20 cellular contexts compared by ENCODE assay signal in the genomic region with DNA sequence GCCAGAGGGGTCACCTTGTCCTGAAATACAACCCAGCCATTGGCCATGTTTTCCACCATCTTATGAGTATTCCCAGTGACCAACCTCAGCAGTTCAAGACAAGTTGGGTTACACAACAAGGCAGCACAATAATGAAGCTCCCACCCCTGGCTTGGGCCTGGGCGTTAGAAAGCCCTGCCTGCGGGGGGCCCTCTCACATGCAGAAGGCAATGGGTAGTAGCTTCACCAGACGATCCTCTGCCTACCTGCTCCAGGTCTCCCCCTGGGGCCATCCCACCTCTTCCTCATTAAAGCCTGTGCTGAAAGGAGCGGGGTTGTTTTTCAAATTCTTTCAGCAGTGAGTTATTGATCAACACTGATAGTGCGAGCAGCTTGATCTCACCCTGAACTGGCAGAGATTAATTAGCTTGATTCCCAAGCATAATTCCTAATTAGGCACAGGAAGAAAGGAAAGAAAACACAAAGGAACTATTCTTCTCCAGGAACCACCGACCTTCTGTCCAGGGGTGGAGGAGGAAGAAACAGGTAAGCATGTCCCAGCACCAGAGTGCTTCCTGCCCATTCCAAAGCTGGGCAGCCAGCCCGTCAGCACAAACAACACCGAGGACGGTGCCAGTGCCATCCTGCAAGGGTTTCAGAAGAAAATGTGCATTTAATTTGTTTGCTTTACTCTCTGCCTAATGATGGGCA.
DNase-seq lines count a peak whose midpoint lies in the region; ATAC-seq, FAIRE-seq and TF ChIP-seq lines count a peak whose summit lies in the region.
"Had no signal": no experiment of that assay in that cellular context is flagged by ENCODE, and none has a peak within 500 bp of the region (broad histone marks: within the 10 kb centered on the region; RNA-seq: fewer than 3 reads in every experiment).

No MANE protein-coding gene starts in this region.

- no peaks in the 10 kb centered on the region for H3K27me3 Mint-ChIP-seq in activated B cell treated with CpG ODN at 0.5 μM for 24 hours
- H3K27me3 Mint-ChIP-seq in activated T-helper 1 cell treated with anti-CD3 and anti-CD28 coated beads, Interleukin-12 subunit alpha, Interleukin-12 subunit beta, Interleukin-2, Interleukin-4 antibody, amounts not matched to agents 30 ng/mL and 10 ng/mL and 1 ng/mL, durations not matched to agents 14 hours and 24 hours and 36 hours (ENCODE audit: insufficient read depth) = no peaks in the 10 kb centered on the region
- H3K27me3 Mint-ChIP-seq: activated CD4-positive, alpha-beta memory T cell treated with anti-CD3 and anti-CD28 coated beads, Interleukin-2, amount 10 ng/mL, durations not matched to agents 7 days and 5 days; activated naive CD8-positive, alpha-beta T cell treated with anti-CD3 and anti-CD28 coated beads, Interleukin-2, amount 50 U/mL, for 24 hours had no signal

- H3K4me3 ChIP-seq in HepG2 (replicated peaks in 1 of 3; ENCODE audit: insufficient read depth in 1 of 3, low read depth in 2 of 3, low read length in 3 of 3) = no peak overlapping the region
- no peak overlapping the region for H3K4me3 ChIP-seq in right lobe of liver
- no peak overlapping the region for H3K4me3 ChIP-seq in mucosa of descending colon
- H3K4me3 ChIP-seq: K562 had no signal

- no peak overlapping the region for H3K4me3 Mint-ChIP-seq in activated B cell treated with CpG ODN at 0.5 μM for 24 hours
- H3K4me3 Mint-ChIP-seq in activated T-helper 1 cell treated with anti-CD3 and anti-CD28 coated beads, Interleukin-12 subunit alpha, Interleukin-12 subunit beta, Interleukin-2, Interleukin-4 antibody, amounts not matched to agents 30 ng/mL and 10 ng/mL and 1 ng/mL, durations not matched to agents 14 hours and 24 hours and 36 hours = no peak overlapping the region
- H3K4me3 Mint-ChIP-seq: activated CD4-positive, alpha-beta memory T cell treated with anti-CD3 and anti-CD28 coated beads, Interleukin-2, amount 10 ng/mL, durations not matched to agents 7 days and 5 days; activated naive CD8-positive, alpha-beta T cell treated with anti-CD3 and anti-CD28 coated beads, Interleukin-2, amount 50 U/mL, for 24 hours had no signal

- H3K4me1 ChIP-seq in HepG2 (ENCODE audit: insufficient read depth, low read length) = no peaks in the 10 kb centered on the region
- no peaks in the 10 kb centered on the region for H3K4me1 ChIP-seq in right lobe of liver
- H3K4me1 ChIP-seq in mucosa of descending colon (ENCODE audit: low read depth) = no peaks in the 10 kb centered on the region

- H3K27ac ChIP-seq in HepG2 (ENCODE audit: extremely low read length, insufficient read depth, low read length) = no peak overlapping the region
- H3K27ac ChIP-seq in right lobe of liver = no peak overlapping the region
- H3K27ac ChIP-seq: parathyroid adenoma had no signal

- H3K27ac Mint-ChIP-seq in activated B cell treated with CpG ODN at 0.5 μM for 24 hours = peak overlapping the region; percentile 99
- no peak overlapping the region for H3K27ac Mint-ChIP-seq in activated T-helper 1 cell treated with anti-CD3 and anti-CD28 coated beads, Interleukin-12 subunit alpha, Interleukin-12 subunit beta, Interleukin-2, Interleukin-4 antibody, amounts not matched to agents 30 ng/mL and 10 ng/mL and 1 ng/mL, durations not matched to agents 14 hours and 24 hours and 36 hours
- H3K27ac Mint-ChIP-seq: activated CD4-positive, alpha-beta memory T cell treated with anti-CD3 and anti-CD28 coated beads, Interleukin-2, amount 10 ng/mL, durations not matched to agents 7 days and 5 days; activated naive CD8-positive, alpha-beta T cell treated with anti-CD3 and anti-CD28 coated beads, Interleukin-2, amount 50 U/mL, for 24 hours had no signal

- H3K4me2 ChIP-seq in HepG2 (ENCODE audit: low read depth, low read length) = no peak overlapping the region

- no peak overlapping the region for H2AFZ ChIP-seq in HepG2 (ENCODE audit: low read length)
- H2AFZ ChIP-seq: parathyroid adenoma had no signal

- CTCF ChIA-PET in HepG2 (lab: Yijun Ruan, JAX; ENCODE audit: low intra/inter-chr PET ratio, low total read pairs) (no interaction called here), activated B cell treated with CpG ODN at 0.5 μM for 24 hours (lab: Charles Lee) (interaction anchor here (1.4 kb wide), 2 partner anchors 150 to 805 kb away, joined by 4 read pairs; no protein-coding TSS in a partner anchor)

- no peak for FAIRE-seq in HepG2 (lab: Jason Lieb, UNC)
- FAIRE-seq: GM12892, islet of Langerhans, K562 had no signal

- TF ChIP-seq RAD21 in HepG2 (CRISPR knock-in tag; IDR thresholded peaks at IDR 0.05) = no peak

- H3K9me3 ChIP-seq in HepG2 (ENCODE audit: low read length) (no peaks in the 10 kb centered on the region), right lobe of liver (no peaks in the 10 kb centered on the region), mucosa of descending colon (no peaks in the 10 kb centered on the region)

- TF ChIP-seq CTCF in HepG2 (CRISPR knock-in tag; IDR thresholded peaks at IDR 0.05) = no peak
- TF ChIP-seq CTCF in right lobe of liver (IDR thresholded peaks at IDR 0.05) = no peak
- no peak for TF ChIP-seq CTCF in activated B cell treated with CpG ODN at 0.5 μM for 24 hours (IDR thresholded peaks at IDR 0.05)
- no peak for TF ChIP-seq CTCF in mucosa of descending colon (IDR thresholded peaks at IDR 0.05)

- POLR2A ChIA-PET in HepG2 (lab: Yijun Ruan, JAX) (interaction anchor here (1.2 kb wide), 1 partner anchor 11 kb away, joined by 3 read pairs; no protein-coding TSS in a partner anchor), activated B cell treated with CpG ODN at 0.5 μM for 24 hours (lab: Charles Lee) (interaction anchor here (1.7 to 14.0 kb wide), 2 partner anchors 9 to 11 kb away, joined by 4 to 387 read pairs; no protein-coding TSS in a partner anchor)

- peaks cover 52% of the 10 kb centered on the region for H3K4me1 Mint-ChIP-seq in activated B cell treated with CpG ODN at 0.5 μM for 24 hours
- peaks cover 11% of the 10 kb centered on the region for H3K4me1 Mint-ChIP-seq in activated T-helper 1 cell treated with anti-CD3 and anti-CD28 coated beads, Interleukin-12 subunit alpha, Interleukin-12 subunit beta, Interleukin-2, Interleukin-4 antibody, amounts not matched to agents 30 ng/mL and 10 ng/mL and 1 ng/mL, durations not matched to agents 14 hours and 24 hours and 36 hours (ENCODE audit: low read depth)

- no peak for DNase-seq in HepG2 (ENCODE audit: low spot score)
- no peak for DNase-seq in right lobe of liver
- no peak for DNase-seq in activated B cell treated with CpG ODN at 0.5 μM for 24 hours
- DNase-seq in mucosa of descending colon = peak in 2 of 3 donors; percentile 58 to 63
- no peak for DNase-seq in HK-2 (ENCODE audit: unreplicated experiment)
- no peak for DNase-seq in GDM1 (lab: John Stamatoyannopoulos, UW)
- no peak for DNase-seq in NCI-H1105 treated with DMSO at 0.1 percent for 48 hours (lab: John Stamatoyannopoulos, UW)
- DNase-seq in activated T-helper 1 cell treated with anti-CD3 and anti-CD28 coated beads, Interleukin-12 subunit alpha, Interleukin-12 subunit beta, Interleukin-2, Interleukin-4 antibody, amounts not matched to agents 30 ng/mL and 10 ng/mL and 1 ng/mL, durations not matched to agents 14 hours and 24 hours and 36 hours (ENCODE audit: low spot score) = no peak
- DNase-seq: activated CD4-positive, alpha-beta memory T cell treated with anti-CD3 and anti-CD28 coated beads, Interleukin-2, amount 10 ng/mL, durations not matched to agents 7 days and 5 days; activated naive CD8-positive, alpha-beta T cell treated with anti-CD3 and anti-CD28 coated beads, Interleukin-2, amount 50 U/mL, for 24 hours; effector CD4-positive, alpha-beta T cell; NCI-H1048; NCI-H2227 treated with DMSO at 0.1 percent for 48 hours; stimulated activated CD4-positive, alpha-beta T cell treated with anti-CD3 and anti-CD28 coated beads, Interleukin-2, amount 100 ng/mL, for 48 hours; substantia nigra had no signal

- 77% methylated on average over 6 of the region's 9 CpGs for WGBS in HepG2 (ENCODE audit: low lambda C conversion rate)
- 66% methylated on average over 3 of the region's 9 CpGs for WGBS in right lobe of liver (ENCODE audit: insufficient coverage, low coverage, low lambda C conversion rate, missing lambda C conversion rate)

- intact Hi-C loops in HepG2 (cut with micrococcal nuclease; ENCODE audit: unreplicated experiment) (no loop called here), right lobe of liver (cut with DNase I) (no loop called here), activated B cell treated with CpG ODN at 0.5 μM for 24 hours (cut with micrococcal nuclease) (no loop called here), mucosa of descending colon (cut with DNase I, micrococcal nuclease) (no loop called here)
- intact Hi-C loops in activated T-helper 1 cell treated with anti-CD3 and anti-CD28 coated beads, Interleukin-12 subunit alpha, Interleukin-12 subunit beta, Interleukin-2, Interleukin-4 antibody, amounts not matched to agents 30 ng/mL and 10 ng/mL and 1 ng/mL, durations not matched to agents 14 hours and 24 hours and 36 hours (cut with micrococcal nuclease) = no loop called here

- H3K9ac ChIP-seq in HepG2 (ENCODE audit: insufficient read depth, low read depth, low read length) = no peak overlapping the region
- H3K9ac ChIP-seq: parathyroid adenoma had no signal

- H3K36me3 ChIP-seq in HepG2 (replicated peaks in 1 of 2; ENCODE audit: control insufficient read depth in 1 of 2, insufficient read depth in 2 of 2, low read length in 2 of 2) (no peaks in the 10 kb centered on the region), right lobe of liver (peaks cover 0 to 2% (median 0%) of the 10 kb centered on the region in 4 donors), mucosa of descending colon (ENCODE audit: low read depth) (no peaks in the 10 kb centered on the region)

- H3K9me3 Mint-ChIP-seq in activated B cell treated with CpG ODN at 0.5 μM for 24 hours = no peaks in the 10 kb centered on the region
- no peaks in the 10 kb centered on the region for H3K9me3 Mint-ChIP-seq in activated T-helper 1 cell treated with anti-CD3 and anti-CD28 coated beads, Interleukin-12 subunit alpha, Interleukin-12 subunit beta, Interleukin-2, Interleukin-4 antibody, amounts not matched to agents 30 ng/mL and 10 ng/mL and 1 ng/mL, durations not matched to agents 14 hours and 24 hours and 36 hours

- in situ Hi-C loops in HepG2 (cut with HindIII; ENCODE audit: extremely low pct_ligation_motif_present, low pct_unique_long_range_greater_than_20kb) = no loop called here

- H3K27me3 ChIP-seq in HepG2 (ENCODE audit: control insufficient read depth in 1 of 2, insufficient read depth in 2 of 2, low read length in 2 of 2) = no peaks in the 10 kb centered on the region
- H3K27me3 ChIP-seq in right lobe of liver = no peaks in the 10 kb centered on the region

- no TSS peak for BruUV-seq in HepG2 (replicated peaks; lab: Mats Ljungman, UMichigan)

- no peak for TF ChIP-seq POLR2A in HepG2 (IDR thresholded peaks at IDR 0.05; ENCODE audit: insufficient read depth in 1 of 2, low read depth in 2 of 2, low read length in 2 of 2)
- no peak for TF ChIP-seq POLR2A in right lobe of liver (IDR thresholded peaks at IDR 0.05)

- TF ChIP-seq EP300 in HepG2 (IDR thresholded peaks at IDR 0.05; ENCODE audit: low read depth in 2 of 2, low read length in 2 of 2) (no peak), HepG2 (CRISPR knock-in tag; IDR thresholded peaks at IDR 0.05; ENCODE audit: borderline replicate concordance) (no peak)

- no peaks in the 10 kb centered on the region for H3K79me2 ChIP-seq in HepG2 (ENCODE audit: insufficient read depth, low read length)
- H3K79me2 ChIP-seq: parathyroid adenoma had no signal

- peaks cover 22% of the 10 kb centered on the region for H3K36me3 Mint-ChIP-seq in activated B cell treated with CpG ODN at 0.5 μM for 24 hours (ENCODE audit: low read depth)
- no peaks in the 10 kb centered on the region for H3K36me3 Mint-ChIP-seq in activated T-helper 1 cell treated with anti-CD3 and anti-CD28 coated beads, Interleukin-12 subunit alpha, Interleukin-12 subunit beta, Interleukin-2, Interleukin-4 antibody, amounts not matched to agents 30 ng/mL and 10 ng/mL and 1 ng/mL, durations not matched to agents 14 hours and 24 hours and 36 hours (ENCODE audit: low read depth)

- ATAC-seq in HepG2 (peak; percentile 23), right lobe of liver (no peak), activated B cell treated with CpG ODN at 0.5 μM for 24 hours (ENCODE audit: low read depth) (no peak), mucosa of descending colon (peak; percentile 92)
- ATAC-seq: activated naive CD8-positive, alpha-beta T cell treated with anti-CD3 and anti-CD28 coated beads, Interleukin-2, amount 50 U/mL, for 24 hours; Right ventricle myocardium inferior had no signal

- H4K20me1 ChIP-seq in HepG2 (ENCODE audit: insufficient read depth, low read length) = no peaks in the 10 kb centered on the region

Comparison
In these comparisons a context has a peak if more than half of its experiments do, and no peak if none do; other contexts are left out.
1. ATAC-seq: peak in HepG2 (single experiment) and mucosa of descending colon (single experiment); none in right lobe of liver (0 of 4) and activated B cell treated with CpG ODN at 0.5 μM for 24 hours (single experiment).
2. DNase-seq: peak in mucosa of descending colon (2 of 3); none in HepG2 (single experiment), right lobe of liver (0 of 3), activated B cell treated with CpG ODN at 0.5 μM for 24 hours (single experiment), HK-2 (single experiment), GDM1 (single experiment), NCI-H1105 treated with DMSO at 0.1 percent for 48 hours (single experiment) and activated T-helper 1 cell treated with anti-CD3 and anti-CD28 coated beads, Interleukin-12 subunit alpha, Interleukin-12 subunit beta, Interleukin-2, Interleukin-4 antibody, amounts not matched to agents 30 ng/mL and 10 ng/mL and 1 ng/mL, durations not matched to agents 14 hours and 24 hours and 36 hours (single experiment).